Comparison of ENCODE assay signal across 18 cellular contexts in the genomic region with DNA sequence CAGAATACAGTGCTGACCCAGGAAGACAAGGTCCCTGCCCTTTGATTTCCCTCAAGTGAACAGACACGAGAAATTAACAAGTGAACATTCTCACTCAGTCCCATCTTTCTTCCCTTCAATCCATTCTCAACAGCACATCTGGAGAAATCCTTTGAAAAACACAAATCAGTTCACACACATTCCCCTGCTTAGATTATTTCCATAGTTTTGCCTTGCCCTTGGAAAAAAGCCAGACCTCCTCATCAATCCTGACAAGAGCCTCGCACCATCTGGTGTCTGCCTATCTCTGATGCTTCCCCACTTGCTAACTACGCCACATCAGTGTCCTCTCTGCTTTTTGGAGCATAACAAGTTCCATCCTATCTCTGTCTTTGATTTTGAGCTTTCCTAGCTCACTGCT.
DNase-seq lines count a peak whose midpoint lies in the region; ATAC-seq and TF ChIP-seq lines count a peak whose summit lies in the region.
"Had no signal": no experiment of that assay in that cellular context is flagged by ENCODE, and none has a peak within 500 bp of the region (broad histone marks: within the 10 kb centered on the region; RNA-seq: fewer than 3 reads in every experiment).

No MANE protein-coding gene starts in this region.

- H3K9me3 ChIP-seq in BLaER1 treated with 17β-estradiol and CSF1 and Interleukin-3, amounts not matched to agents 10 nM and 100 nM (replicated peaks in 1 of 11), result no peaks in the 10 kb centered on the region
- H3K9me3 ChIP-seq in parathyroid adenoma (ENCODE audit: control insufficient read depth, low read length), result no peaks in the 10 kb centered on the region
- H3K9me3 ChIP-seq: colonic mucosa, mucosa of descending colon, thoracic aorta had no signal

- H3K36me3 ChIP-seq in BLaER1 treated with 17β-estradiol and CSF1 and Interleukin-3, amounts not matched to agents 10 nM and 100 nM, result no peaks in the 10 kb centered on the region
- no peaks in the 10 kb centered on the region for H3K36me3 ChIP-seq in parathyroid adenoma (ENCODE audit: control insufficient read depth, insufficient read depth, low read length)
- H3K36me3 ChIP-seq: colonic mucosa, thoracic aorta had no signal

- DNase-seq in NCI-H187 (lab: John Stamatoyannopoulos, UW) (peak; percentile 14 to 50), endothelial cell (ENCODE audit: low spot score) (no peak), germinal center (ENCODE audit: low spot score) (no peak), DMS79 (lab: John Stamatoyannopoulos, UW) (no peak)
- no peak for DNase-seq in T-helper 2 cell treated with Interferon-gamma antibody and Interleukin-4, amounts not matched to agents 5 μg/mL and 100 μg/mL, for 36 hours (ENCODE audit: low spot score)
- DNase-seq: colonic mucosa, foreskin fibroblast, Karpas-422, mucosa of descending colon, NCI-H1048, T-helper 9 cell had no signal

- peak overlapping the region in 9 of 11 experiments; percentile 38 to 80 (median 63); a peak in 16 of 22 replicates for H3K4me2 ChIP-seq in BLaER1 treated with 17β-estradiol and CSF1 and Interleukin-3, amounts not matched to agents 10 nM and 100 nM
- H3K4me2 ChIP-seq in parathyroid adenoma (ENCODE audit: low read length), result no peak overlapping the region

- no peaks in the 10 kb centered on the region for H3K27me3 ChIP-seq in BLaER1 treated with 17β-estradiol and CSF1 and Interleukin-3, amounts not matched to agents 10 nM and 100 nM
- H3K27me3 ChIP-seq in parathyroid adenoma (ENCODE audit: control insufficient read depth, insufficient read depth, low read length), result no peaks in the 10 kb centered on the region
- H3K27me3 ChIP-seq: colonic mucosa had no signal

- H2AFZ ChIP-seq in parathyroid adenoma, result peak overlapping the region; percentile 19

- TF ChIP-seq CTCF in endothelial cell (IDR thresholded peaks at IDR 0.05; ENCODE audit: unreplicated experiment), result no peak
- no peak for TF ChIP-seq CTCF in parathyroid adenoma (IDR thresholded peaks at IDR 0.05)

- ATAC-seq in HG02610 (IDR thresholded peaks at IDR 0.05; ENCODE audit: unreplicated experiment), result no peak
- ATAC-seq: activated CD4-positive, CD25-positive, alpha-beta regulatory T cell treated with anti-CD3 and anti-CD28 coated beads, Interleukin-2, amount 50 U/mL, for 24 hours; mucosa of descending colon; stimulated activated effector memory CD8-positive, alpha-beta T cell treated with anti-CD3 and anti-CD28 coated beads, Interleukin-12 subunit alpha, Interleukin-12 subunit beta, amount 100 ng/mL, for 72 hours had no signal

- no peaks in the 10 kb centered on the region for H3K79me2 ChIP-seq in parathyroid adenoma

- no peaks in the 10 kb centered on the region for H3K36me3 Mint-ChIP-seq in endothelial cell (ENCODE audit: low read depth, unreplicated experiment)
- H3K36me3 Mint-ChIP-seq in T-helper 2 cell treated with Interferon-gamma antibody and Interleukin-4, amounts not matched to agents 5 μg/mL and 100 μg/mL, for 36 hours (ENCODE audit: low read depth), result no peaks in the 10 kb centered on the region
- H3K36me3 Mint-ChIP-seq: activated naive CD4-positive, alpha-beta T cell treated with anti-CD3 and anti-CD28 coated beads, Interleukin-2, amount 50 U/mL, for 24 hours; stimulated activated effector memory CD8-positive, alpha-beta T cell treated with anti-CD3 and anti-CD28 coated beads, Interleukin-12 subunit alpha, Interleukin-12 subunit beta, amount 100 ng/mL, for 72 hours had no signal

- H3K4me1 Mint-ChIP-seq in endothelial cell (ENCODE audit: unreplicated experiment), result peaks cover 40% of the 10 kb centered on the region
- H3K4me1 Mint-ChIP-seq in T-helper 2 cell treated with Interferon-gamma antibody and Interleukin-4, amounts not matched to agents 5 μg/mL and 100 μg/mL, for 36 hours (ENCODE audit: low read depth), result no peaks in the 10 kb centered on the region
- H3K4me1 Mint-ChIP-seq: activated naive CD4-positive, alpha-beta T cell treated with anti-CD3 and anti-CD28 coated beads, Interleukin-2, amount 50 U/mL, for 24 hours; stimulated activated effector memory CD8-positive, alpha-beta T cell treated with anti-CD3 and anti-CD28 coated beads, Interleukin-12 subunit alpha, Interleukin-12 subunit beta, amount 100 ng/mL, for 72 hours had no signal

- no peak overlapping the region for H3K9ac ChIP-seq in BLaER1 treated with 17β-estradiol and CSF1 and Interleukin-3, amounts not matched to agents 10 nM and 100 nM
- H3K9ac ChIP-seq in parathyroid adenoma, result no peak overlapping the region

- no peaks in the 10 kb centered on the region for H4K20me1 ChIP-seq in BLaER1 treated with 17β-estradiol and CSF1 and Interleukin-3, amounts not matched to agents 10 nM and 100 nM

- H3K27me3 Mint-ChIP-seq in endothelial cell (ENCODE audit: unreplicated experiment), result peaks cover 3% of the 10 kb centered on the region
- no peaks in the 10 kb centered on the region for H3K27me3 Mint-ChIP-seq in T-helper 2 cell treated with Interferon-gamma antibody and Interleukin-4, amounts not matched to agents 5 μg/mL and 100 μg/mL, for 36 hours (ENCODE audit: low read depth)

- H3K4me3 Mint-ChIP-seq in endothelial cell (ENCODE audit: unreplicated experiment), result no peak overlapping the region
- H3K4me3 Mint-ChIP-seq in T-helper 2 cell treated with Interferon-gamma antibody and Interleukin-4, amounts not matched to agents 5 μg/mL and 100 μg/mL, for 36 hours, result no peak overlapping the region
- H3K4me3 Mint-ChIP-seq: activated naive CD4-positive, alpha-beta T cell treated with anti-CD3 and anti-CD28 coated beads, Interleukin-2, amount 50 U/mL, for 24 hours; stimulated activated effector memory CD8-positive, alpha-beta T cell treated with anti-CD3 and anti-CD28 coated beads, Interleukin-12 subunit alpha, Interleukin-12 subunit beta, amount 100 ng/mL, for 72 hours had no signal

- H3K27ac Mint-ChIP-seq in endothelial cell (ENCODE audit: unreplicated experiment), result peak overlapping the region; percentile 5
- no peak overlapping the region for H3K27ac Mint-ChIP-seq in T-helper 2 cell treated with Interferon-gamma antibody and Interleukin-4, amounts not matched to agents 5 μg/mL and 100 μg/mL, for 36 hours
- H3K27ac Mint-ChIP-seq: activated naive CD4-positive, alpha-beta T cell treated with anti-CD3 and anti-CD28 coated beads, Interleukin-2, amount 50 U/mL, for 24 hours; stimulated activated effector memory CD8-positive, alpha-beta T cell treated with anti-CD3 and anti-CD28 coated beads, Interleukin-12 subunit alpha, Interleukin-12 subunit beta, amount 100 ng/mL, for 72 hours had no signal

- H3K4me1 ChIP-seq in BLaER1 treated with 17β-estradiol and CSF1 and Interleukin-3, amounts not matched to agents 10 nM and 100 nM, result peaks cover 24 to 35% (median 29%) of the 10 kb centered on the region in 10 experiments
- H3K4me1 ChIP-seq in parathyroid adenoma, result peaks cover 4% of the 10 kb centered on the region
- H3K4me1 ChIP-seq: colonic mucosa had no signal

- no peaks in the 10 kb centered on the region for H3K9me3 Mint-ChIP-seq in endothelial cell (ENCODE audit: unreplicated experiment)
- no peaks in the 10 kb centered on the region for H3K9me3 Mint-ChIP-seq in T-helper 2 cell treated with Interferon-gamma antibody and Interleukin-4, amounts not matched to agents 5 μg/mL and 100 μg/mL, for 36 hours

- no peak overlapping the region for H3K4me3 ChIP-seq in BLaER1 treated with 17β-estradiol and CSF1 and Interleukin-3, amounts not matched to agents 10 nM and 100 nM
- H3K4me3 ChIP-seq in parathyroid adenoma (ENCODE audit: low read depth, low read length), result no peak overlapping the region
- H3K4me3 ChIP-seq: colonic mucosa, mucosa of descending colon, thoracic aorta had no signal

- H3K27ac ChIP-seq in BLaER1 treated with 17β-estradiol and CSF1 and Interleukin-3, amounts not matched to agents 10 nM and 100 nM, result peak overlapping the region in 1 of 11 experiments; percentile 70; a peak in 1 of 22 replicates
- H3K27ac ChIP-seq in parathyroid adenoma, result peak overlapping the region; percentile 55
- H3K27ac ChIP-seq: colonic mucosa, thoracic aorta had no signal

Comparison
In these comparisons a context has a peak if more than half of its experiments do, and no peak if none do; other contexts are left out.
1. DNase-seq: peak in NCI-H187 (2 of 2); none in endothelial cell (single experiment), germinal center (single experiment), T-helper 2 cell treated with Interferon-gamma antibody and Interleukin-4, amounts not matched to agents 5 μg/mL and 100 μg/mL, for 36 hours (single experiment) and DMS79 (single experiment).